Comparison of ENCODE assay signal across 12 cellular contexts in genomic region chr1:196407358-196408041, GRCh38.
DNase-seq lines count a peak whose midpoint lies in the region; ATAC-seq and TF ChIP-seq lines count a peak whose summit lies in the region.
"Had no signal": no experiment of that assay in that cellular context is flagged by ENCODE, and none has a peak within 500 bp of the region (broad histone marks: within the 10 kb centered on the region; RNA-seq: fewer than 3 reads in every experiment).

No MANE protein-coding gene starts in this region.

- POLR2A ChIA-PET in PC-9 (lab: Charles Lee; ENCODE audit: unreplicated experiment), result no interaction called here

- H4K20me1 ChIP-seq in PC-9 (ENCODE audit: insufficient read depth), result no peaks in the 10 kb centered on the region

- no peak for DNase-seq in PC-9
- DNase-seq in fibroblast of peridontal ligament (ENCODE audit: extremely low read depth), result peak; percentile 31
- DNase-seq in omental fat pad (ENCODE audit: low spot score), result no peak
- no peak for DNase-seq in SW 1271 (lab: John Stamatoyannopoulos, UW)
- no peak for DNase-seq in effector CD8-positive, alpha-beta T cell (lab: John Stamatoyannopoulos, UW)
- DNase-seq in NCI-H2107 treated with DMSO at 0.1 percent for 48 hours (lab: John Stamatoyannopoulos, UW; ENCODE audit: unreplicated experiment), result no peak
- DNase-seq: hippocampal formation, KBM-7, occipital lobe had no signal

- no peaks in the 10 kb centered on the region for H3K36me3 ChIP-seq in ACC112 (ENCODE audit: insufficient read depth, low read length)
- H3K36me3 ChIP-seq in PC-9 (ENCODE audit: low read depth), result no peaks in the 10 kb centered on the region
- H3K36me3 ChIP-seq: ascending aorta had no signal

- ATAC-seq in omental fat pad (ENCODE audit: low FRiP score) (peak; percentile 57), GM19035 (IDR thresholded peaks at IDR 0.05; ENCODE audit: unreplicated experiment) (no peak)

- H3K27ac ChIP-seq in ACC112 (ENCODE audit: low read depth, low read length) (peak overlapping the region; percentile 78), PC-9 (0 out of 2 replicates have a peak overlapping the region, but pooled peaks have one; percentile 19)
- H3K27ac ChIP-seq: ascending aorta had no signal

- no peaks in the 10 kb centered on the region for H3K27me3 ChIP-seq in ACC112 (ENCODE audit: insufficient read depth, low read length)
- H3K27me3 ChIP-seq in PC-9 (ENCODE audit: insufficient read depth, low read depth), result no peaks in the 10 kb centered on the region
- H3K27me3 ChIP-seq: ascending aorta had no signal

- peaks cover 6% of the 10 kb centered on the region; the same call in 1 of the 2 replicates for H3K9me2 ChIP-seq in PC-9 (ENCODE audit: insufficient read depth)

- H3K79me2 ChIP-seq in ACC112 (ENCODE audit: control insufficient read depth, insufficient read depth, low read length, unreplicated experiment) (no peaks in the 10 kb centered on the region), PC-9 (ENCODE audit: low read depth) (no peaks in the 10 kb centered on the region)

- H3K4me1 ChIP-seq in ACC112 (ENCODE audit: control insufficient read depth, insufficient read depth, low read length, unreplicated experiment), result peaks cover 42% of the 10 kb centered on the region
- no peaks in the 10 kb centered on the region for H3K4me1 ChIP-seq in PC-9 (replicated peaks; ENCODE audit: insufficient read depth)
- H3K4me1 ChIP-seq: ascending aorta had no signal

- intact Hi-C loops in PC-9 (cut with micrococcal nuclease; ENCODE audit: unreplicated experiment), result no loop called here

- peak overlapping the region; percentile 87 for H2AFZ ChIP-seq in ACC112 (ENCODE audit: low read length, unreplicated experiment)
- peak overlapping the region; percentile 76 for H2AFZ ChIP-seq in PC-9

- no peaks in the 10 kb centered on the region for H3K9me3 ChIP-seq in PC-9 (ENCODE audit: insufficient read depth, low read depth)
- H3K9me3 ChIP-seq: ascending aorta had no signal

- no peaks in the 10 kb centered on the region for H3F3A ChIP-seq in PC-9 (ENCODE audit: insufficient read depth, low read depth)

- no TSS peak for BruUV-seq in PC-9 (replicated peaks; lab: Mats Ljungman, UMichigan)

- CTCF ChIA-PET in PC-9 (lab: Charles Lee), result no interaction called here

- 0 out of 2 replicates have a peak overlapping the region, but pooled peaks have one; percentile 15 for H3K4me3 ChIP-seq in ACC112 (ENCODE audit: low read depth, low read length)
- no peak overlapping the region for H3K4me3 ChIP-seq in PC-9
- H3K4me3 ChIP-seq: ascending aorta had no signal

- TF ChIP-seq CTCF in PC-9 (conservative IDR thresholded peaks at IDR 0.05) (no peak), omental fat pad (IDR thresholded peaks at IDR 0.05) (no peak)

- no peak overlapping the region for H3K4me2 ChIP-seq in PC-9
